8 cellular contexts compared by ENCODE assay signal in the genomic region with DNA sequence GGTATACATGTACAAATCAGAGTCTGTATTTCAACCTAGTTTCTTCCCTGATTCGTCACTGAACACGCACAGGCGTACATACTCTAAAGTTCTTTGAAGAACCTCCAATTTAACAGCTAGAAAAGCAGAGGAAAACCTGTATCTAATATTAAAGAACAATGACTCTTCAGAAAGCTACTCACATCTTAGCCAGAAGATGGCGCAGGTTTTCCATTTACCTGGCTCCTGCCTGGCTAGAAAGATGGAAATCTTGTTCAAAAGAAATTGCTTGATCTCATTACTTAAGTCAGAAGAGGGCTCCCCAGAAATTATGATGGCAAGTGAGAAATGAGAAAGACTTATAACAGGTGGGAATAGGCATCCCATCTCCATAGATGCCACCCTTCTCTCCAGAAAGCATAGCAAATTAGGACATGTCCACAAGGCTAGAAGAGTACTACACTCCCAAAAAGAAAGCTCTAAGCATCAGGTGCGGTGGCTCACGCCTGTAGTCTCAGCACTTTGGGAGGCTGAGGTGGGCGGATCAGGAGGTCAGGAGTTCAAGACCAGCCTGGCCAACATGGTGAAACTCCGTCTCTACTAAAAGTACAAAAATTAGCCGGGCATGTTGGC. TPM values are rescaled to one million over a fixed set of nuclear protein-coding genes. Genes with fewer than 3 reads are reported as not detected.
DNase-seq lines count a peak whose midpoint lies in the region; ATAC-seq, FAIRE-seq and TF ChIP-seq lines count a peak whose summit lies in the region.

No MANE protein-coding gene starts in this region.

- H4K20me1 ChIP-seq in astrocyte (ENCODE audit: insufficient read depth, low read length) = no peaks in the 10 kb centered on the region

- H3K36me3 ChIP-seq in NT2/D1 (ENCODE audit: insufficient read depth, insufficient read length, low read length) (no peaks in the 10 kb centered on the region), astrocyte (ENCODE audit: insufficient read depth, low read length) (no peaks in the 10 kb centered on the region)

- H3K27ac Mint-ChIP-seq in astrocyte (ENCODE audit: unreplicated experiment) = no peak overlapping the region

- no peak overlapping the region for H3K4me2 ChIP-seq in astrocyte (ENCODE audit: low read length)

- H3K9ac ChIP-seq in NT2/D1 (ENCODE audit: insufficient read length, low read depth) (no peak overlapping the region), astrocyte (ENCODE audit: low read length) (no peak overlapping the region)

- TF ChIP-seq CTCF in astrocyte (IDR thresholded peaks at IDR 0.05; ENCODE audit: insufficient read depth, low read depth, low read length) = peak; percentile 82

- H3K36me3 Mint-ChIP-seq in astrocyte (ENCODE audit: low read depth, unreplicated experiment) = no peaks in the 10 kb centered on the region

- no peaks in the 10 kb centered on the region for H3K9me3 Mint-ChIP-seq in astrocyte (ENCODE audit: unreplicated experiment)

- H3K4me3 ChIP-seq in NT2/D1 (ENCODE audit: insufficient read length, low read depth) = no peak overlapping the region
- H3K4me3 ChIP-seq in astrocyte (ENCODE audit: insufficient read depth, low read depth, low read length) = no peak overlapping the region

- no peak for ATAC-seq in HG02884 (IDR thresholded peaks at IDR 0.05; ENCODE audit: unreplicated experiment)

- H3K27me3 Mint-ChIP-seq in astrocyte (ENCODE audit: low read depth, unreplicated experiment) = peaks cover 12% of the 10 kb centered on the region

- no peaks in the 10 kb centered on the region for H3K79me2 ChIP-seq in astrocyte (ENCODE audit: insufficient read depth, low read length)

- DNase-seq in NCI-H510A treated with DMSO at 0.1 percent for 48 hours (lab: John Stamatoyannopoulos, UW) = peak; percentile 47
- DNase-seq in NCI-H510A (lab: John Stamatoyannopoulos, UW) = no peak
- DNase-seq in HS-27A (ENCODE audit: low read depth) = peak; percentile 22
- peak; percentile 66 for DNase-seq in NT2/D1 (ENCODE audit: low read depth, low spot score)
- peak; percentile 17 for DNase-seq in astrocyte (ENCODE audit: low read depth)
- DNase-seq in iris pigment epithelial cell (ENCODE audit: low read depth) = peak; percentile 46
- peak; percentile 6 for DNase-seq in stimulated activated CD4-positive, alpha-beta T cell treated with anti-CD3 and anti-CD28 coated beads, Interleukin-4, amount 100 ng/mL, for 1 hour

- no peak overlapping the region for H3K27ac ChIP-seq in astrocyte (ENCODE audit: low read depth, low read length)

- H2AFZ ChIP-seq in astrocyte (ENCODE audit: low read depth, low read length) = no peak overlapping the region

- peaks cover 2% of the 10 kb centered on the region for H3K4me1 Mint-ChIP-seq in astrocyte (ENCODE audit: low read depth, unreplicated experiment)

- no peaks in the 10 kb centered on the region for H3K9me3 ChIP-seq in NT2/D1 (ENCODE audit: insufficient read depth, low read length)
- H3K9me3 ChIP-seq in astrocyte (ENCODE audit: insufficient read depth, low read depth, low read length) = no peaks in the 10 kb centered on the region

- no peak overlapping the region for H3K4me3 Mint-ChIP-seq in astrocyte (ENCODE audit: unreplicated experiment)

- no peaks in the 10 kb centered on the region for H3K4me1 ChIP-seq in NT2/D1 (ENCODE audit: insufficient read depth, insufficient read length)
- no peaks in the 10 kb centered on the region for H3K4me1 ChIP-seq in astrocyte (ENCODE audit: insufficient read depth, low read length)

- H3K27me3 ChIP-seq in NT2/D1 (ENCODE audit: insufficient read depth, insufficient read length) (no peaks in the 10 kb centered on the region), astrocyte (ENCODE audit: insufficient read depth, low read length) (peaks cover 7% of the 10 kb centered on the region)

- no peak for FAIRE-seq in astrocyte (lab: Jason Lieb, UNC)

RNA-seq across cellular contexts. Expression of gene L1TD1, which starts 19.0 kb away (rescaled TPM):
- 9.9 and 10.6 TPM in 2 replicates for total RNA-seq in astrocyte
